In the genomic region with DNA sequence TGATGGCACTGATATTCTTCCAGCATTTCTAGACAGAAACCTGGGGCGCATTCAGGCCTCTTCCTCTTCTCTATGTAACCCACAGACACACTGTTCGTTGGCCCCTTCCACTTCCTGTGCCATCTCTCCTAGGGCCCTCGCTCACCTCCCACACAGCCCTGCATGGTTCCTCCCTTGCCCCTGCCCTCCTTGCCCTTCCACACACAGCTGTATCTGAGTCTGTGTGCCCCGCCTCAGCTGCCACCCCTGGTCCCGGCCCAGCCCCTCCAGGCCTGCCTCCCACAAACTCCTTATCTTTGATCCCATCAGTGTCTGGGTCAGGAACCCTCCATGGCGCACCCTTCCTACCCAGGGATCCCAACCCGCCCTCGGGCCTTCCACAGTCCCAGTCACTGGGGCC, we compare ENCODE assay signal across 18 cellular contexts. TPM values are rescaled to one million over a fixed set of nuclear protein-coding genes. Genes with fewer than 3 reads are reported as not detected.
DNase-seq lines count a peak whose midpoint lies in the region; ATAC-seq lines count a peak whose summit lies in the region.
"Had no signal": no experiment of that assay in that cellular context is flagged by ENCODE, and none has a peak within 500 bp of the region (broad histone marks: within the 10 kb centered on the region; RNA-seq: fewer than 3 reads in every experiment).

No MANE protein-coding gene starts in this region.

- POLR2A ChIA-PET in activated CD4-positive, alpha-beta memory T cell treated with anti-CD3 and anti-CD28 coated beads, Interleukin-2, amount 10 ng/mL, durations not matched to agents 7 days and 5 days (lab: Charles Lee), result no interaction called here

- ATAC-seq in activated CD8-positive, alpha-beta memory T cell treated with anti-CD3 and anti-CD28 coated beads, Interleukin-2, amount 10 ng/mL, durations not matched to agents 7 days and 5 days, result peak; percentile 55
- ATAC-seq in stimulated activated naive CD8-positive, alpha-beta T cell treated with anti-CD3 and anti-CD28 coated beads, Interleukin-15, Interleukin-2, amounts not matched to agents 100 U/mL and 50 U/mL, for 24 hours, result peak; percentile 58
- ATAC-seq in HG02763 (IDR thresholded peaks at IDR 0.05; ENCODE audit: unreplicated experiment), result no peak
- no peak for ATAC-seq in HG03025 (IDR thresholded peaks at IDR 0.05; ENCODE audit: low FRiP score, unreplicated experiment)
- ATAC-seq: Panc1 had no signal

- no peaks in the 10 kb centered on the region for H3K9me3 Mint-ChIP-seq in activated CD8-positive, alpha-beta memory T cell treated with anti-CD3 and anti-CD28 coated beads, Interleukin-2, amount 10 ng/mL, durations not matched to agents 7 days and 5 days (ENCODE audit: low read depth)
- H3K9me3 Mint-ChIP-seq in activated CD4-positive, alpha-beta memory T cell treated with anti-CD3 and anti-CD28 coated beads, Interleukin-2, amount 10 ng/mL, durations not matched to agents 7 days and 5 days, result no peaks in the 10 kb centered on the region
- H3K9me3 Mint-ChIP-seq: central memory CD8-positive, alpha-beta T cell; immature natural killer cell had no signal

- CTCF ChIA-PET in activated CD8-positive, alpha-beta memory T cell treated with anti-CD3 and anti-CD28 coated beads, Interleukin-2, amount 10 ng/mL, durations not matched to agents 7 days and 5 days (lab: Charles Lee), result no interaction called here
- CTCF ChIA-PET in activated CD4-positive, alpha-beta memory T cell treated with anti-CD3 and anti-CD28 coated beads, Interleukin-2, amount 10 ng/mL, durations not matched to agents 7 days and 5 days (lab: Charles Lee), result no interaction called here

- peak overlapping the region; percentile 45 for H3K27ac Mint-ChIP-seq in activated CD8-positive, alpha-beta memory T cell treated with anti-CD3 and anti-CD28 coated beads, Interleukin-2, amount 10 ng/mL, durations not matched to agents 7 days and 5 days
- peak overlapping the region; percentile 19 for H3K27ac Mint-ChIP-seq in activated CD4-positive, alpha-beta memory T cell treated with anti-CD3 and anti-CD28 coated beads, Interleukin-2, amount 10 ng/mL, durations not matched to agents 7 days and 5 days

- no peaks in the 10 kb centered on the region for H3K27me3 Mint-ChIP-seq in activated CD8-positive, alpha-beta memory T cell treated with anti-CD3 and anti-CD28 coated beads, Interleukin-2, amount 10 ng/mL, durations not matched to agents 7 days and 5 days
- H3K27me3 Mint-ChIP-seq in activated CD4-positive, alpha-beta memory T cell treated with anti-CD3 and anti-CD28 coated beads, Interleukin-2, amount 10 ng/mL, durations not matched to agents 7 days and 5 days, result no peaks in the 10 kb centered on the region
- H3K27me3 Mint-ChIP-seq: central memory CD8-positive, alpha-beta T cell had no signal

- no peak overlapping the region for H3K4me3 Mint-ChIP-seq in activated CD8-positive, alpha-beta memory T cell treated with anti-CD3 and anti-CD28 coated beads, Interleukin-2, amount 10 ng/mL, durations not matched to agents 7 days and 5 days
- no peak overlapping the region for H3K4me3 Mint-ChIP-seq in activated CD4-positive, alpha-beta memory T cell treated with anti-CD3 and anti-CD28 coated beads, Interleukin-2, amount 10 ng/mL, durations not matched to agents 7 days and 5 days
- H3K4me3 Mint-ChIP-seq: central memory CD8-positive, alpha-beta T cell; immature natural killer cell had no signal

- H3K36me3 Mint-ChIP-seq in activated CD8-positive, alpha-beta memory T cell treated with anti-CD3 and anti-CD28 coated beads, Interleukin-2, amount 10 ng/mL, durations not matched to agents 7 days and 5 days, result no peaks in the 10 kb centered on the region
- H3K36me3 Mint-ChIP-seq in activated CD4-positive, alpha-beta memory T cell treated with anti-CD3 and anti-CD28 coated beads, Interleukin-2, amount 10 ng/mL, durations not matched to agents 7 days and 5 days (ENCODE audit: low read depth), result no peaks in the 10 kb centered on the region
- H3K36me3 Mint-ChIP-seq: immature natural killer cell had no signal

- DNase-seq in activated CD8-positive, alpha-beta memory T cell treated with anti-CD3 and anti-CD28 coated beads, Interleukin-2, amount 10 ng/mL, durations not matched to agents 7 days and 5 days, result no peak
- DNase-seq in activated CD8-positive, alpha-beta memory T cell treated with anti-CD3 and anti-CD28 coated beads for 24 hours, result no peak
- peak; percentile 52 to 58 for DNase-seq in NOMO-1 (lab: John Stamatoyannopoulos, UW; ENCODE audit: unreplicated experiment in 2 of 2)
- DNase-seq in activated CD4-positive, alpha-beta memory T cell treated with anti-CD3 and anti-CD28 coated beads, Interleukin-2, amount 10 ng/mL, durations not matched to agents 7 days and 5 days, result no peak
- no peak for DNase-seq in stimulated activated naive CD8-positive, alpha-beta T cell treated with anti-CD3 and anti-CD28 coated beads, Interleukin-15, Interleukin-2, amounts not matched to agents 100 U/mL and 50 U/mL, for 24 hours
- DNase-seq in effector CD4-positive, alpha-beta T cell, result no peak
- DNase-seq: activated gamma-delta T cell; BE2C; effector CD8-positive, alpha-beta T cell; esophagus squamous epithelium; immature natural killer cell; NCI-H2171; stimulated activated naive CD4-positive, alpha-beta T cell; trophoblast cell had no signal

- peaks cover 18% of the 10 kb centered on the region for H3K4me1 Mint-ChIP-seq in activated CD8-positive, alpha-beta memory T cell treated with anti-CD3 and anti-CD28 coated beads, Interleukin-2, amount 10 ng/mL, durations not matched to agents 7 days and 5 days
- peaks cover 8% of the 10 kb centered on the region for H3K4me1 Mint-ChIP-seq in activated CD4-positive, alpha-beta memory T cell treated with anti-CD3 and anti-CD28 coated beads, Interleukin-2, amount 10 ng/mL, durations not matched to agents 7 days and 5 days
- H3K4me1 Mint-ChIP-seq: central memory CD8-positive, alpha-beta T cell; immature natural killer cell had no signal

RNA-seq across cellular contexts. Expression of a gene that starts 37.9 kb away (rescaled TPM):
- total RNA-seq in activated CD8-positive, alpha-beta memory T cell treated with anti-CD3 and anti-CD28 coated beads, Interleukin-2, amount 10 ng/mL, durations not matched to agents 7 days and 5 days, result 1 to 10 TPM; 1.0 to 1.3 TPM
- total RNA-seq in activated CD4-positive, alpha-beta memory T cell treated with anti-CD3 and anti-CD28 coated beads, Interleukin-2, amount 10 ng/mL, durations not matched to agents 7 days and 5 days, result 1 to 10 TPM; 3.3 to 4.5 TPM

RNA-seq across cellular contexts. Expression of a gene that starts 52.2 kb away (rescaled TPM):
- total RNA-seq in activated CD8-positive, alpha-beta memory T cell treated with anti-CD3 and anti-CD28 coated beads, Interleukin-2, amount 10 ng/mL, durations not matched to agents 7 days and 5 days, result 10 to 100 TPM; 44.2 to 61.3 TPM
- total RNA-seq in activated CD4-positive, alpha-beta memory T cell treated with anti-CD3 and anti-CD28 coated beads, Interleukin-2, amount 10 ng/mL, durations not matched to agents 7 days and 5 days, result 10 to 100 TPM; 44.5 to 46.8 TPM

Comparison
In these comparisons a context has a peak if more than half of its experiments do, and no peak if none do; other contexts are left out.
1. ATAC-seq: peak in activated CD8-positive, alpha-beta memory T cell treated with anti-CD3 and anti-CD28 coated beads, Interleukin-2, amount 10 ng/mL, durations not matched to agents 7 days and 5 days (single experiment) and stimulated activated naive CD8-positive, alpha-beta T cell treated with anti-CD3 and anti-CD28 coated beads, Interleukin-15, Interleukin-2, amounts not matched to agents 100 U/mL and 50 U/mL, for 24 hours (single experiment); none in HG02763 (single experiment) and HG03025 (single experiment).
2. DNase-seq: peak in NOMO-1 (2 of 2); none in activated CD8-positive, alpha-beta memory T cell treated with anti-CD3 and anti-CD28 coated beads, Interleukin-2, amount 10 ng/mL, durations not matched to agents 7 days and 5 days (single experiment), activated CD8-positive, alpha-beta memory T cell treated with anti-CD3 and anti-CD28 coated beads for 24 hours (single experiment), activated CD4-positive, alpha-beta memory T cell treated with anti-CD3 and anti-CD28 coated beads, Interleukin-2, amount 10 ng/mL, durations not matched to agents 7 days and 5 days (single experiment), stimulated activated naive CD8-positive, alpha-beta T cell treated with anti-CD3 and anti-CD28 coated beads, Interleukin-15, Interleukin-2, amounts not matched to agents 100 U/mL and 50 U/mL, for 24 hours (single experiment) and effector CD4-positive, alpha-beta T cell (single experiment).